1 cellular context compared by ENCODE assay signal in the genomic region with DNA sequence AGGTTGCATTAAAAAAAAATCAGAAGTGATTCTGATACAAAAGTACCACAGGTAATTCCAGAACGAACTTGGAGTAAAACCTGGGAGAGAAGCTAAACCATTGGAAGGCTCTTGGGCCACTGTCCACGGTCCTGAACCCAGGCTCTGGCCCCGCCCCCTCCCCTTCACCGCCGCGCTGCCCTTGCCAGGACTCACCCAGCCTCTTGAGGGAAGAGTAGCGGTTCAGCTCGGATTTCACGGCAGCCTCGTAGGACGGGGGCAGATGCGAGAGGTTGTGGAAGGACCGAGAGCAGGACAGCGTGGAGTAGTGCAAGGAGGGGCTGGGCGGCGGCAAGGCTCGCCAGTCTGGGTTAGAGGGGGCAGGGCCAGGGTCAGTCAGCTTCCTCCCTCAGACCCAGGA.
TF ChIP-seq lines count a peak whose summit lies in the region.

No MANE protein-coding gene starts in this region.

TF ChIP-seq in GM12878, 131 proteins besides CTCF, POLR2A, EP300 and RAD21:
- TF ChIP-seq TCF7 (IDR thresholded peaks at IDR 0.05; ENCODE audit: borderline replicate concordance) (no peak), SRF (IDR thresholded peaks at IDR 0.05; ENCODE audit: low read depth in 2 of 2, low read length in 2 of 2) (no peak), ZBTB33 (IDR thresholded peaks at IDR 0.05) (no peak), ZNF274 (IDR thresholded peaks at IDR 0.05; ENCODE audit: insufficient read depth, insufficient read length) (no peak), CREB1 (IDR thresholded peaks at IDR 0.05; ENCODE audit: low read depth) (no peak)
- TF ChIP-seq, protein P1, sequence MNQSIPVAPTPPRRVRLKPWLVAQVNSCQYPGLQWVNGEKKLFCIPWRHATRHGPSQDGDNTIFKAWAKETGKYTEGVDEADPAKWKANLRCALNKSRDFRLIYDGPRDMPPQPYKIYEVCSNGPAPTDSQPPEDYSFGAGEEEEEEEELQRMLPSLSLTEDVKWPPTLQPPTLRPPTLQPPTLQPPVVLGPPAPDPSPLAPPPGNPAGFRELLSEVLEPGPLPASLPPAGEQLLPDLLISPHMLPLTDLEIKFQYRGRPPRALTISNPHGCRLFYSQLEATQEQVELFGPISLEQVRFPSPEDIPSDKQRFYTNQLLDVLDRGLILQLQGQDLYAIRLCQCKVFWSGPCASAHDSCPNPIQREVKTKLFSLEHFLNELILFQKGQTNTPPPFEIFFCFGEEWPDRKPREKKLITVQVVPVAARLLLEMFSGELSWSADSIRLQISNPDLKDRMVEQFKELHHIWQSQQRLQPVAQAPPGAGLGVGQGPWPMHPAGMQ (IDR thresholded peaks at IDR 0.05; ENCODE audit: borderline replicate concordance) = no peak
- TF ChIP-seq, protein P2, sequence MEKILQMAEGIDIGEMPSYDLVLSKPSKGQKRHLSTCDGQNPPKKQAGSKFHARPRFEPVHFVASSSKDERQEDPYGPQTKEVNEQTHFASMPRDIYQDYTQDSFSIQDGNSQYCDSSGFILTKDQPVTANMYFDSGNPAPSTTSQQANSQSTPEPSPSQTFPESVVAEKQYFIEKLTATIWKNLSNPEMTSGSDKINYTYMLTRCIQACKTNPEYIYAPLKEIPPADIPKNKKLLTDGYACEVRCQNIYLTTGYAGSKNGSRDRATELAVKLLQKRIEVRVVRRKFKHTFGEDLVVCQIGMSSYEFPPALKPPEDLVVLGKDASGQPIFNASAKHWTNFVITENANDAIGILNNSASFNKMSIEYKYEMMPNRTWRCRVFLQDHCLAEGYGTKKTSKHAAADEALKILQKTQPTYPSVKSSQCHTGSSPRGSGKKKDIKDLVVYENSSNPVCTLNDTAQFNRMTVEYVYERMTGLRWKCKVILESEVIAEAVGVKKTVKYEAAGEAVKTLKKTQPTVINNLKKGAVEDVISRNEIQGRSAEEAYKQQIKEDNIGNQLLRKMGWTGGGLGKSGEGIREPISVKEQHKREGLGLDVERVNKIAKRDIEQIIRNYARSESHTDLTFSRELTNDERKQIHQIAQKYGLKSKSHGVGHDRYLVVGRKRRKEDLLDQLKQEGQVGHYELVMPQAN (conservative IDR thresholded peaks at IDR 0.05) = no peak
- TF ChIP-seq, protein P3, sequence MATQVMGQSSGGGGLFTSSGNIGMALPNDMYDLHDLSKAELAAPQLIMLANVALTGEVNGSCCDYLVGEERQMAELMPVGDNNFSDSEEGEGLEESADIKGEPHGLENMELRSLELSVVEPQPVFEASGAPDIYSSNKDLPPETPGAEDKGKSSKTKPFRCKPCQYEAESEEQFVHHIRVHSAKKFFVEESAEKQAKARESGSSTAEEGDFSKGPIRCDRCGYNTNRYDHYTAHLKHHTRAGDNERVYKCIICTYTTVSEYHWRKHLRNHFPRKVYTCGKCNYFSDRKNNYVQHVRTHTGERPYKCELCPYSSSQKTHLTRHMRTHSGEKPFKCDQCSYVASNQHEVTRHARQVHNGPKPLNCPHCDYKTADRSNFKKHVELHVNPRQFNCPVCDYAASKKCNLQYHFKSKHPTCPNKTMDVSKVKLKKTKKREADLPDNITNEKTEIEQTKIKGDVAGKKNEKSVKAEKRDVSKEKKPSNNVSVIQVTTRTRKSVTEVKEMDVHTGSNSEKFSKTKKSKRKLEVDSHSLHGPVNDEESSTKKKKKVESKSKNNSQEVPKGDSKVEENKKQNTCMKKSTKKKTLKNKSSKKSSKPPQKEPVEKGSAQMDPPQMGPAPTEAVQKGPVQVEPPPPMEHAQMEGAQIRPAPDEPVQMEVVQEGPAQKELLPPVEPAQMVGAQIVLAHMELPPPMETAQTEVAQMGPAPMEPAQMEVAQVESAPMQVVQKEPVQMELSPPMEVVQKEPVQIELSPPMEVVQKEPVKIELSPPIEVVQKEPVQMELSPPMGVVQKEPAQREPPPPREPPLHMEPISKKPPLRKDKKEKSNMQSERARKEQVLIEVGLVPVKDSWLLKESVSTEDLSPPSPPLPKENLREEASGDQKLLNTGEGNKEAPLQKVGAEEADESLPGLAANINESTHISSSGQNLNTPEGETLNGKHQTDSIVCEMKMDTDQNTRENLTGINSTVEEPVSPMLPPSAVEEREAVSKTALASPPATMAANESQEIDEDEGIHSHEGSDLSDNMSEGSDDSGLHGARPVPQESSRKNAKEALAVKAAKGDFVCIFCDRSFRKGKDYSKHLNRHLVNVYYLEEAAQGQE (IDR thresholded peaks at IDR 0.05; ENCODE audit: low read depth, low read length) = peak; percentile 94
